Comparison of ENCODE assay signal across 1 cellular context in the genomic region with DNA sequence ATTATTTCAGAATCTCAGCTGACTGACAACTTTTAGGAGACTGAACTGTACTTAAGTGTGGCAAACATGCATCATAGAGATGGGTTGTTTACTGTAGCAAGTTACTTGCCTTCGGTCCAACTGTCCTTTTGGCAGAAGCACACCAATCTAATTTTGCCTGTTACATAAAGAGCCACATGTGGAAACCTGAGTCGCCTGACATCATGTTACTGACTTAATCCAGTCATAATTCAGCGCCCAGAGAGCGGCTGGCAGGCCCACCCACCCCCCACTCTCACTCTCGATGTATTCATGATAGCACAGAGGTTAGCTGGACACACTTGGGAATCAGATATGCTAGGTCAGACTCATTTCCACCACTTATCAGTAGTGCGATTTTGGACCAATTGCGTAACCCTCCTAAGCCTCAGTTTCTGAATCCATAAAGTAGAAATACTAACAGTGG.
TF ChIP-seq lines count a peak whose summit lies in the region.

No MANE protein-coding gene starts in this region.

TF ChIP-seq in HepG2, 621 proteins besides CTCF, POLR2A, EP300 and RAD21 (continued from another document):
- TF ChIP-seq, protein P1, sequence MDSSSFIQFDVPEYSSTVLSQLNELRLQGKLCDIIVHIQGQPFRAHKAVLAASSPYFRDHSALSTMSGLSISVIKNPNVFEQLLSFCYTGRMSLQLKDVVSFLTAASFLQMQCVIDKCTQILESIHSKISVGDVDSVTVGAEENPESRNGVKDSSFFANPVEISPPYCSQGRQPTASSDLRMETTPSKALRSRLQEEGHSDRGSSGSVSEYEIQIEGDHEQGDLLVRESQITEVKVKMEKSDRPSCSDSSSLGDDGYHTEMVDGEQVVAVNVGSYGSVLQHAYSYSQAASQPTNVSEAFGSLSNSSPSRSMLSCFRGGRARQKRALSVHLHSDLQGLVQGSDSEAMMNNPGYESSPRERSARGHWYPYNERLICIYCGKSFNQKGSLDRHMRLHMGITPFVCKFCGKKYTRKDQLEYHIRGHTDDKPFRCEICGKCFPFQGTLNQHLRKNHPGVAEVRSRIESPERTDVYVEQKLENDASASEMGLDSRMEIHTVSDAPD (CRISPR knock-in tag; IDR thresholded peaks at IDR 0.05) = no peak
- no peak for TF ChIP-seq ZNF646 (CRISPR knock-in tag; IDR thresholded peaks at IDR 0.05)
- peak; percentile 24; the same call in 1 of the 2 replicates for TF ChIP-seq NCOA2 (CRISPR knock-in tag; IDR thresholded peaks at IDR 0.05)
- no peak for TF ChIP-seq ZNF598 (CRISPR knock-in tag; IDR thresholded peaks at IDR 0.05; ENCODE audit: borderline replicate concordance)
- 0 out of 2 replicates have a peak, but pooled peaks have one; percentile 28 for TF ChIP-seq CREB1 (IDR thresholded peaks at IDR 0.05)
- TF ChIP-seq CREB1 (CRISPR knock-in tag; IDR thresholded peaks at IDR 0.05) = peak; percentile 51
- TF ChIP-seq STAG1 (CRISPR knock-in tag; IDR thresholded peaks at IDR 0.05) = 0 out of 2 replicates have a peak, but pooled peaks have one; percentile 2
- no peak for TF ChIP-seq ETV5 (CRISPR knock-in tag; IDR thresholded peaks at IDR 0.05; ENCODE audit: borderline replicate concordance)
- TF ChIP-seq TBX2 (CRISPR knock-in tag; IDR thresholded peaks at IDR 0.05; ENCODE audit: borderline replicate concordance) = no peak
- TF ChIP-seq, protein P2, sequence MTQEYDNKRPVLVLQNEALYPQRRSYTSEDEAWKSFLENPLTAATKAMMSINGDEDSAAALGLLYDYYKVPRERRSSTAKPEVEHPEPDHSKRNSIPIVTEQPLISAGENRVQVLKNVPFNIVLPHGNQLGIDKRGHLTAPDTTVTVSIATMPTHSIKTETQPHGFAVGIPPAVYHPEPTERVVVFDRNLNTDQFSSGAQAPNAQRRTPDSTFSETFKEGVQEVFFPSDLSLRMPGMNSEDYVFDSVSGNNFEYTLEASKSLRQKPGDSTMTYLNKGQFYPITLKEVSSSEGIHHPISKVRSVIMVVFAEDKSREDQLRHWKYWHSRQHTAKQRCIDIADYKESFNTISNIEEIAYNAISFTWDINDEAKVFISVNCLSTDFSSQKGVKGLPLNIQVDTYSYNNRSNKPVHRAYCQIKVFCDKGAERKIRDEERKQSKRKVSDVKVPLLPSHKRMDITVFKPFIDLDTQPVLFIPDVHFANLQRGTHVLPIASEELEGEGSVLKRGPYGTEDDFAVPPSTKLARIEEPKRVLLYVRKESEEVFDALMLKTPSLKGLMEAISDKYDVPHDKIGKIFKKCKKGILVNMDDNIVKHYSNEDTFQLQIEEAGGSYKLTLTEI (CRISPR knock-in tag; conservative IDR thresholded peaks at IDR 0.05) = no peak
- TF ChIP-seq IKZF1 (IDR thresholded peaks at IDR 0.05) = no peak
- no peak for TF ChIP-seq CBFB (CRISPR knock-in tag; IDR thresholded peaks at IDR 0.05)
- TF ChIP-seq ZNF230 (CRISPR knock-in tag; IDR thresholded peaks at IDR 0.05) = no peak
- no peak for TF ChIP-seq ARNT2 (CRISPR knock-in tag; IDR thresholded peaks at IDR 0.05; ENCODE audit: low read depth)
- TF ChIP-seq HNF1A (IDR thresholded peaks at IDR 0.05; ENCODE audit: low read depth) = no peak
- TF ChIP-seq HNF1A (CRISPR knock-in tag; IDR thresholded peaks at IDR 0.05; ENCODE audit: borderline replicate concordance) = no peak
- no peak for TF ChIP-seq SNRNP70 (IDR thresholded peaks at IDR 0.05; ENCODE audit: low read depth, low read length)
- no peak for TF ChIP-seq SNAPC2 (CRISPR knock-in tag; IDR thresholded peaks at IDR 0.05)
- TF ChIP-seq ZNF784 (CRISPR knock-in tag; IDR thresholded peaks at IDR 0.05; ENCODE audit: borderline replicate concordance) = no peak
- no peak for TF ChIP-seq ZNF33B (CRISPR knock-in tag; IDR thresholded peaks at IDR 0.05)
